Comparison of ENCODE assay signal across 1 cellular context in genomic region chr6:36825452-36825851, GRCh38.
TF ChIP-seq lines count a peak whose summit lies in the region.

No MANE protein-coding gene starts in this region.

TF ChIP-seq in endothelial cell of umbilical vein, 7 proteins besides CTCF, POLR2A, EP300 and RAD21 (continued from another document):
- TF ChIP-seq JUN (IDR thresholded peaks at IDR 0.05; ENCODE audit: borderline replicate concordance, insufficient read depth, insufficient read length, low read depth) = no peak
